In genomic region chr7:101302641-101303101, GRCh38 we compare ENCODE assay signal across 1 cellular context.
A peak's percentile ranks its signal among the peaks of the same experiment; 100 is the strongest.
TF ChIP-seq lines count a peak whose summit lies in the region.

No MANE protein-coding gene starts in this region.

TF ChIP-seq in WTC11, 78 proteins besides CTCF, POLR2A, EP300 and RAD21 (continued from another document):
- no peak for TF ChIP-seq E2F5 (CRISPR knock-in tag; IDR thresholded peaks at IDR 0.05)
- TF ChIP-seq ZBTB43 (CRISPR knock-in tag; IDR thresholded peaks at IDR 0.05): peak; percentile 79; the same call in 1 of the 2 replicates
- no peak for TF ChIP-seq JUN (CRISPR knock-in tag; IDR thresholded peaks at IDR 0.05)
- TF ChIP-seq ZBTB21 (CRISPR knock-in tag; IDR thresholded peaks at IDR 0.05; ENCODE audit: borderline replicate concordance): 0 out of 2 replicates have a peak, but pooled peaks have one; percentile 77
- TF ChIP-seq ARID4B (CRISPR knock-in tag; IDR thresholded peaks at IDR 0.05; ENCODE audit: borderline replicate concordance): peak; percentile 46; the same call in 1 of the 2 replicates
